ENCODE assay signal across 13 cellular contexts in genomic region chr9:115945009-115945431, GRCh38.
A peak's percentile ranks its signal among the peaks of the same experiment; 100 is the strongest.
DNase-seq lines count a peak whose midpoint lies in the region; ATAC-seq and TF ChIP-seq lines count a peak whose summit lies in the region.
"Had no signal": no experiment of that assay in that cellular context is flagged by ENCODE, and none has a peak within 500 bp of the region (broad histone marks: within the 10 kb centered on the region; RNA-seq: fewer than 3 reads in every experiment).

No MANE protein-coding gene starts in this region.

- peak overlapping the region; percentile 78 for H4K91ac ChIP-seq in trophoblast cell (ENCODE audit: low read depth, low read length)

- H3K79me1 ChIP-seq in trophoblast cell (ENCODE audit: low read length): peaks cover 21% of the 10 kb centered on the region

- CTCF ChIA-PET in SK-N-SH (lab: Yijun Ruan, JAX): interaction anchor here (1.3 kb wide), 1 partner anchor 351 kb away, joined by 3 read pairs; no protein-coding TSS in a partner anchor

- no peak overlapping the region for H3K4me3 Mint-ChIP-seq in activated T-cell treated with anti-CD3 and anti-CD28 coated beads, Interleukin-2, amount 50 U/mL, for 24 hours
- H3K4me3 Mint-ChIP-seq: immature natural killer cell had no signal

- H3K23ac ChIP-seq in trophoblast cell (ENCODE audit: low read length): no peak overlapping the region

- peaks cover 27% of the 10 kb centered on the region for H3F3A ChIP-seq in SK-N-SH (replicated peaks; ENCODE audit: insufficient read depth)

- no peaks in the 10 kb centered on the region for H3K4me1 Mint-ChIP-seq in activated T-cell treated with anti-CD3 and anti-CD28 coated beads, Interleukin-2, amount 50 U/mL, for 24 hours (ENCODE audit: low read depth)
- H3K4me1 Mint-ChIP-seq: immature natural killer cell had no signal

- H3K9me3 Mint-ChIP-seq in activated T-cell treated with anti-CD3 and anti-CD28 coated beads, Interleukin-2, amount 50 U/mL, for 24 hours: peaks cover 10% of the 10 kb centered on the region

- H3K4ac ChIP-seq in trophoblast cell (ENCODE audit: low read depth, low read length): peak overlapping the region; percentile 29

- no peaks in the 10 kb centered on the region for H3K36me3 Mint-ChIP-seq in activated T-cell treated with anti-CD3 and anti-CD28 coated beads, Interleukin-2, amount 50 U/mL, for 24 hours (ENCODE audit: low read depth)
- H3K36me3 Mint-ChIP-seq: immature natural killer cell had no signal

- TF ChIP-seq RAD21 in SK-N-SH (IDR thresholded peaks at IDR 0.05; ENCODE audit: low read length): no peak

- no peaks in the 10 kb centered on the region for H3K9me2 ChIP-seq in SK-N-SH

- no peak overlapping the region for H3K4me2 ChIP-seq in SK-N-SH
- no peak overlapping the region for H3K4me2 ChIP-seq in trophoblast cell (ENCODE audit: low read length)

- no peaks in the 10 kb centered on the region for H3K79me2 ChIP-seq in SK-N-SH (ENCODE audit: insufficient read depth)
- H3K79me2 ChIP-seq in trophoblast cell (ENCODE audit: control insufficient read depth, insufficient read depth, low read length, poor library complexity): peaks cover 1% of the 10 kb centered on the region

- no peak overlapping the region for H4K12ac ChIP-seq in trophoblast cell (ENCODE audit: low read depth, low read length)

- peaks cover 6 to 17% of the 10 kb centered on the region in 2 experiments; a peak in 3 of 4 replicates for H3K4me1 ChIP-seq in SK-N-SH (ENCODE audit: control insufficient read depth in 1 of 2, insufficient read depth in 2 of 2, low read depth in 1 of 2, low read length in 1 of 2)
- peaks cover 5 to 39% (median 19%) of the 10 kb centered on the region in 9 donors for H3K4me1 ChIP-seq in heart right ventricle
- H3K4me1 ChIP-seq in trophoblast cell (ENCODE audit: control insufficient read depth in 1 of 2, insufficient read depth in 2 of 2, low read length in 2 of 2): peaks cover 4 to 12% of the 10 kb centered on the region in 2 experiments

- H3K14ac ChIP-seq in trophoblast cell (ENCODE audit: low read length): peak overlapping the region; percentile 57

- H4K8ac ChIP-seq in trophoblast cell (ENCODE audit: low read depth, low read length): peak overlapping the region; percentile 43

- POLR2A ChIA-PET in SK-N-SH (lab: Yijun Ruan, JAX): no interaction called here

- TF ChIP-seq CTCF in SK-N-SH (IDR thresholded peaks at IDR 0.05) (no peak), heart right ventricle (IDR thresholded peaks at IDR 0.05) (no peak)

- H4K20me1 ChIP-seq in SK-N-SH (ENCODE audit: insufficient read depth): no peaks in the 10 kb centered on the region

- H3K27ac Mint-ChIP-seq in activated T-cell treated with anti-CD3 and anti-CD28 coated beads, Interleukin-2, amount 50 U/mL, for 24 hours: no peak overlapping the region
- H3K27ac Mint-ChIP-seq: immature natural killer cell had no signal

- no peak overlapping the region for H3K4me3 ChIP-seq in SK-N-SH (ENCODE audit: low read depth in 2 of 2, low read length in 1 of 2)
- H3K4me3 ChIP-seq in heart right ventricle: no peak overlapping the region
- H3K4me3 ChIP-seq in trophoblast cell (ENCODE audit: low read depth, low read length): no peak overlapping the region

- no peaks in the 10 kb centered on the region for H3K27me3 ChIP-seq in SK-N-SH (ENCODE audit: insufficient read depth)
- no peaks in the 10 kb centered on the region for H3K27me3 ChIP-seq in heart right ventricle
- no peaks in the 10 kb centered on the region for H3K27me3 ChIP-seq in trophoblast cell (ENCODE audit: insufficient read depth, low read length)

- no peak for TF ChIP-seq EP300 in SK-N-SH (IDR thresholded peaks at IDR 0.05; ENCODE audit: borderline replicate concordance in 1 of 2, low read depth in 1 of 2, low read length in 1 of 2)

- intact Hi-C loops in heart right ventricle (cut with DNase I): loop anchor here in 4 of 10 donors (2.0 to 10.0 kb wide), 4 partner anchors 20 to 210 kb away; partner anchors contain the start of gene PAPPA (in 2 of the 4)

- H3K9ac ChIP-seq in SK-N-SH (peak overlapping the region; percentile 66; the same call in 1 of the 2 replicates), trophoblast cell (ENCODE audit: low read length) (no peak overlapping the region)

- peak overlapping the region; percentile 45 for H2BK12ac ChIP-seq in trophoblast cell (ENCODE audit: low read length)

- ATAC-seq in SK-N-SH treated with all-trans-retinoic acid at 6 μM for 48 hours (no peak; the same call in 2 of the 3 replicates), heart right ventricle (peak; percentile 29 to 88 (median 72)), HG03378 (IDR thresholded peaks at IDR 0.05; ENCODE audit: unreplicated experiment) (no peak), HG02571 (IDR thresholded peaks at IDR 0.05; ENCODE audit: unreplicated experiment) (no peak)
- ATAC-seq: activated CD4-positive, CD25-positive, alpha-beta regulatory T cell treated with anti-CD3 and anti-CD28 coated beads, Interleukin-2, amount 50 U/mL, for 24 hours had no signal

- H2BK120ac ChIP-seq in trophoblast cell (ENCODE audit: insufficient read depth, low read length, poor library complexity): peak overlapping the region; percentile 86

- no peak overlapping the region for H3K18ac ChIP-seq in trophoblast cell (ENCODE audit: low read length)

- H3K36me3 ChIP-seq in SK-N-SH (replicated peaks in 1 of 2; ENCODE audit: control insufficient read depth in 1 of 2, insufficient read depth in 2 of 2, low read length in 1 of 2) (no peaks in the 10 kb centered on the region), heart right ventricle (no peaks in the 10 kb centered on the region), trophoblast cell (ENCODE audit: control insufficient read depth in 1 of 2, insufficient read depth in 2 of 2, low read length in 2 of 2) (no peaks in the 10 kb centered on the region)

- H2BK5ac ChIP-seq in trophoblast cell (ENCODE audit: low read depth, low read length, poor library complexity): peak overlapping the region; percentile 85

- H2AK5ac ChIP-seq in trophoblast cell (ENCODE audit: low read length): no peak overlapping the region

- H3K27ac ChIP-seq in SK-N-SH (ENCODE audit: low read depth in 2 of 2, low read length in 1 of 2): peak overlapping the region; percentile 95 to 98
- peak overlapping the region; percentile 66 to 87 (median 79) for H3K27ac ChIP-seq in heart right ventricle
- H3K27ac ChIP-seq in trophoblast cell (ENCODE audit: low read depth, low read length): peak overlapping the region; percentile 82
- H3K27ac ChIP-seq: 22Rv1 had no signal

- DNase-seq in SK-N-SH: no peak
- DNase-seq in heart right ventricle: peak; percentile 52 to 53
- DNase-seq in trophoblast cell: no peak
- no peak for DNase-seq in activated T-cell treated with anti-CD3 and anti-CD28 coated beads, Interleukin-2, amount 50 U/mL, for 24 hours
- no peak for DNase-seq in stimulated activated naive CD4-positive, alpha-beta T cell (lab: John Stamatoyannopoulos, UW)
- DNase-seq: immature natural killer cell, NCI-H146, NCI-H82 had no signal

- no peaks in the 10 kb centered on the region for H3K27me3 Mint-ChIP-seq in activated T-cell treated with anti-CD3 and anti-CD28 coated beads, Interleukin-2, amount 50 U/mL, for 24 hours

- H2AFZ ChIP-seq in SK-N-SH (ENCODE audit: low read depth) (0 out of 2 replicates have a peak overlapping the region, but pooled peaks have one; percentile 5), trophoblast cell (ENCODE audit: insufficient read depth, low read length, poor library complexity) (no peak overlapping the region)

- H3K9me3 ChIP-seq in SK-N-SH: no peaks in the 10 kb centered on the region
- H3K9me3 ChIP-seq in heart right ventricle: no peaks in the 10 kb centered on the region
- H3K9me3 ChIP-seq in trophoblast cell (ENCODE audit: insufficient read depth, low read depth, low read length): no peaks in the 10 kb centered on the region

TF ChIP-seq in SK-N-SH, 30 proteins besides CTCF, POLR2A, EP300 and RAD21 (continues in another document):
- TF ChIP-seq FOXM1 (IDR thresholded peaks at IDR 0.05; ENCODE audit: low read depth) (no peak), GATA2 (CRISPR knock-in tag; IDR thresholded peaks at IDR 0.05) (no peak), SMC3 (IDR thresholded peaks at IDR 0.05; ENCODE audit: low read depth, low read length) (no peak)

TF ChIP-seq in SK-N-SH treated with all-trans-retinoic acid at 6 μM for 48 hours, 23 proteins besides CTCF, POLR2A, EP300 and RAD21:
- no peak for TF ChIP-seq BACH2 (CRISPR knock-in tag; IDR thresholded peaks at IDR 0.05; ENCODE audit: borderline replicate concordance)
TF ChIP-seq in SK-N-SH treated with all-trans-retinoic acid at 6 μM for 48 hours: peak in this region for 0.

Comparison
In these comparisons a context has a peak if more than half of its experiments do, and no peak if none do; other contexts are left out.
1. DNase-seq: peak in heart right ventricle (2 of 2); none in SK-N-SH (single experiment), trophoblast cell (0 of 2), activated T-cell treated with anti-CD3 and anti-CD28 coated beads, Interleukin-2, amount 50 U/mL, for 24 hours (single experiment) and stimulated activated naive CD4-positive, alpha-beta T cell (0 of 6).
2. ATAC-seq: peak in heart right ventricle (8 of 8); none in SK-N-SH treated with all-trans-retinoic acid at 6 μM for 48 hours (single experiment), HG03378 (single experiment) and HG02571 (single experiment).
3. Peak in every context shown above with its lines, with median percentiles within 50 percentile points of each other: H3K27ac ChIP-seq.